In the genomic region with DNA sequence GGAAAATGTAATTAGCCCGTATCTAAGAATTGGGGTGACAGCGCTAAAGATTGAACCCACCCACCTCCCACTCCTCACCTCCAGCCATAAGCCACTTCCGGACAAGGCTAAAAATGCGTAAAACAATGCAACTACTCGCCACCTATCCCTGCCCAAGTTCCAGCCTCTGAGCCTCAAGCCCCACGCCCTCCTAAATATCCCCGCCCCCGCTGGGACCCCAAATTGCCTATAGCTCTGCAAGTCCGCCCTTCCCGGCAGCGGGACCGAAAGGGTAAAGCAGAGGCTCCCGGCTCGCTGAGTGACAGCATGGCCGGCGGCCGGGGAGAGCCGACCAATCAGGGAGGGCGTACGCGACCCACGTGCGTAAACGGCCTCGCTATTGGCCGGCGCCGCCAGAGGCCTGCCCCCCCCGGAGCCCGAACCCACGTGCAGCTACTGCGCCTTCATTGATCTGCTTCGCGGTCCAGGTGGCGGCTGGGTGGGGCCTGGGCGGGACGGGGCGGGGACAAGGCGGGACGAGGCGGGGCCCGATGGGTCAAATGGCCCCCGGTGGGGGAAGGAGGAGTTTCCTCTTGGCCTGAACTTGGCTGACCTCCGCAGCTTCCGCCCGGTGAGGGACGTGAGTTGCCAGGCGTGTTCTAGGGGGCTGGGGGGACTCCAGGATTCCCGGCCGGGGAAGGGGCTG, we compare ENCODE assay signal across 8 cellular contexts. TPM values are rescaled to one million over a fixed set of nuclear protein-coding genes. Genes with fewer than 3 reads are reported as not detected.
DNase-seq lines count a peak whose midpoint lies in the region; ATAC-seq and TF ChIP-seq lines count a peak whose summit lies in the region.

TSS of gene TLE6 (plus strand) at position 564 of the 685 bp plus-strand sequence. CDS start 670 bp downstream, outside the sequence.

- H3K9me3 ChIP-seq in osteoblast (ENCODE audit: low read depth, low read length) = no peaks in the 10 kb centered on the region
- no peaks in the 10 kb centered on the region for H3K9me3 ChIP-seq in thoracic aorta

- H3K4me3 ChIP-seq in osteoblast (ENCODE audit: insufficient read depth, low read length) (peak within 1 kb of the TSS; percentile 73), thoracic aorta (peak within 1 kb of the TSS; percentile 69)

- H3K27me3 Mint-ChIP-seq in glutamatergic neuron (ENCODE audit: unreplicated experiment) = peaks cover 19% of the 10 kb centered on the region

- H4K20me1 ChIP-seq in osteoblast (ENCODE audit: insufficient read depth, low read length) = no peaks in the 10 kb centered on the region

- no peaks in the 10 kb centered on the region for H3K79me2 ChIP-seq in osteoblast (ENCODE audit: insufficient read depth, low read length)

- H3K4me1 ChIP-seq in osteoblast (ENCODE audit: insufficient read depth, low read length) (peaks cover 10% of the 10 kb centered on the region), thoracic aorta (ENCODE audit: control insufficient read depth in 1 of 2, low read depth in 2 of 2) (peaks cover 24 to 25% of the 10 kb centered on the region in 2 donors)

- H3K36me3 ChIP-seq in osteoblast (ENCODE audit: insufficient read depth, low read length) (no peaks in the 10 kb centered on the region), thoracic aorta (no peaks in the 10 kb centered on the region)

- CTCF ChIA-PET in GM10248 (lab: Yijun Ruan, JAX) = interaction anchor here (0.8 to 4.5 kb wide), 9 partner anchors 9 to 183 kb away, joined by 3 to 27 read pairs (median 4); no protein-coding TSS in a partner anchor

- DNase-seq in GM10248 (ENCODE audit: extremely low spot score) = peak; percentile 100
- peak; percentile 84 for DNase-seq in NCI-H1048 (lab: John Stamatoyannopoulos, UW)
- DNase-seq in SK-N-DZ (ENCODE audit: low spot score) = peak; percentile 91
- peak; percentile 96 for DNase-seq in activated naive CD4-positive, alpha-beta T cell treated with anti-CD3 and anti-CD28 coated beads, Interleukin-2, amount 50 U/mL, for 16 hours
- peak; percentile 98 for DNase-seq in glutamatergic neuron
- DNase-seq in osteoblast (ENCODE audit: insufficient read length, low spot score, missing footprints) = peak; percentile 100
- peak; percentile 74 for DNase-seq in thoracic aorta (ENCODE audit: low spot score)

- H2AFZ ChIP-seq in osteoblast (ENCODE audit: low read length) = peak within 1 kb of the TSS; percentile 92

- peaks cover 6% of the 10 kb centered on the region for H3K4me1 Mint-ChIP-seq in glutamatergic neuron (ENCODE audit: low read depth, unreplicated experiment)

- H3K4me2 ChIP-seq in osteoblast (ENCODE audit: insufficient read depth, low read length) = peak within 1 kb of the TSS; percentile 93

- H3K27ac Mint-ChIP-seq in glutamatergic neuron (ENCODE audit: unreplicated experiment) = no peak within 1 kb of the TSS

- no peak for TF ChIP-seq CTCF in GM10248 (IDR thresholded peaks at IDR 0.05; ENCODE audit: control extremely low read depth, extremely low read depth, low read depth, missing control alignments)
- TF ChIP-seq CTCF in glutamatergic neuron (IDR thresholded peaks at IDR 0.05; ENCODE audit: partially characterized antibody, unreplicated experiment) = no peak
- no peak for TF ChIP-seq CTCF in osteoblast (IDR thresholded peaks at IDR 0.05; ENCODE audit: extremely low read depth, low read depth, low read length)
- no peak for TF ChIP-seq CTCF in thoracic aorta (IDR thresholded peaks at IDR 0.05)

- POLR2A ChIA-PET in GM10248 (lab: Yijun Ruan, JAX) = interaction anchor here (0.6 to 0.8 kb wide), 2 partner anchors 27 to 176 kb away, joined by 3 to 4 read pairs; no protein-coding TSS in a partner anchor

- peaks cover 8% of the 10 kb centered on the region for H3K9me3 Mint-ChIP-seq in glutamatergic neuron (ENCODE audit: unreplicated experiment)

- H3K36me3 Mint-ChIP-seq in glutamatergic neuron (ENCODE audit: unreplicated experiment) = no peaks in the 10 kb centered on the region

- H3K27ac ChIP-seq in osteoblast (ENCODE audit: low read depth, low read length) = no peak within 1 kb of the TSS
- peak within 1 kb of the TSS in 1 of 2 donors; percentile 41 for H3K27ac ChIP-seq in thoracic aorta

- H3K4me3 Mint-ChIP-seq in glutamatergic neuron (ENCODE audit: unreplicated experiment) = peak within 1 kb of the TSS; percentile 75

- H3K27me3 ChIP-seq in osteoblast (ENCODE audit: insufficient read depth, low read length) = no peaks in the 10 kb centered on the region
- H3K27me3 ChIP-seq in thoracic aorta (replicated peaks; ENCODE audit: insufficient read depth) = no peaks in the 10 kb centered on the region

- ATAC-seq in HG02588 (IDR thresholded peaks at IDR 0.05; ENCODE audit: unreplicated experiment) (peak; percentile 91), thoracic aorta (ENCODE audit: insufficient number of reproducible peaks, low FRiP score, low read depth) (peak; percentile 72)

RNA-seq across cellular contexts. Expression of gene TLE6, which starts in this region (rescaled TPM):
- polyA plus RNA-seq in SK-N-DZ (2014; cell fraction: cytosol; rRNA removed) = 2.8 and 4.7 TPM in 2 replicates
- 5.8 and 6.5 TPM in 2 replicates for polyA plus RNA-seq in SK-N-DZ (2014; cell fraction: nucleus; rRNA removed)
- not detected for total RNA-seq in glutamatergic neuron (ENCODE audit: unreplicated experiment)
- under 0.01 and 0.72 TPM in 2 replicates for total RNA-seq in osteoblast
- 1 to 10 TPM; 5.3 to 7.8 TPM for total RNA-seq in thoracic aorta

Comparison
In these comparisons a context has a peak if more than half of its experiments do, and no peak if none do; other contexts are left out.
1. Peak in DNase-seq in glutamatergic neuron; RNA of the gene not detected or under 1 TPM.
2. Peak in DNase-seq, H3K4me3 ChIP-seq and H3K4me2 ChIP-seq in osteoblast; RNA of the gene not detected or under 1 TPM.